In the genomic region with DNA sequence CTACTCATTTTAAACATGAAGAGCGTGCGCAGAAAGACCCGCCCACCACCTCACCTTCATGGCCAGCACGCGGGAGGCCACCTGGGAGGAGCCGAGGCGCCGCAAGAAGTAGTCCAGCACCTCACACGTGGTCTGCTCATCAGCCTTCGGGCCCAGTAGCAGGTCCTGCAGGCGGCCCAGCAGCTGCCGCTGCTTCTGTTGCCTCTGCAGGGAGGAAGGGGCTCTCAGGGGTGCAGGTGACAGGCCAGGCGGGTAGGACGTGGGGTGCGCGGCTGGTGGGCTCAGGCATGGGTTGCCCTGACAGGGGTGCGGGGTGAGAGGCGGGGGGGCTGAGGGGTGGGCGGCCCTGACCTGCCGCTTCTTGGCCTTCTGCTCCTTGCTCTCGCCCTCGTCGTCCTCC, we compare ENCODE assay signal across 39 cellular contexts.
"Had no signal": no experiment of that assay in that cellular context is flagged by ENCODE, and none has a peak within 500 bp of the region (broad histone marks: within the 10 kb centered on the region; RNA-seq: fewer than 3 reads in every experiment).

No MANE protein-coding gene starts in this region.

- H3K27me3 ChIP-seq: adrenal gland, ascending aorta, body of pancreas, brain microvascular endothelial cell, breast epithelium, cardiac muscle cell had no signal

- H3K27ac Mint-ChIP-seq: activated naive CD4-positive, alpha-beta T cell treated with anti-CD3 and anti-CD28 coated beads for 36 hours; activated naive CD4-positive, alpha-beta T cell treated with anti-CD3 and anti-CD28 coated beads, Interleukin-2, amount 10 ng/mL, durations not matched to agents 7 days and 5 days; activated naive CD4-positive, alpha-beta T cell treated with anti-CD3 and anti-CD28 coated beads, Interleukin-2, amount 50 U/mL, for 24 hours; activated naive CD4-positive, alpha-beta T cell treated with anti-CD3 and anti-CD28 coated beads, Interleukin-2, amount 50 U/mL, for 72 hours; activated naive CD8-positive, alpha-beta T cell; activated naive CD8-positive, alpha-beta T cell treated with anti-CD3 and anti-CD28 coated beads for 36 hours; activated naive CD8-positive, alpha-beta T cell treated with anti-CD3 and anti-CD28 coated beads, Interleukin-2, amount 10 ng/mL, durations not matched to agents 7 days and 5 days; activated naive CD8-positive, alpha-beta T cell treated with anti-CD3 and anti-CD28 coated beads, Interleukin-2, amount 50 U/mL, for 24 hours; activated T-cell treated with anti-CD3 and anti-CD28 coated beads, Interleukin-2, amount 50 U/mL, for 24 hours; activated T-cell treated with anti-CD3 and anti-CD28 coated beads, Interleukin-2, amount 50 U/mL, for 72 hours; activated T-helper 1 cell treated with anti-CD3 and anti-CD28 coated beads, Interleukin-12 subunit alpha, Interleukin-12 subunit beta, Interleukin-2, Interleukin-4 antibody, amounts not matched to agents 30 ng/mL and 10 ng/mL and 1 ng/mL, durations not matched to agents 14 hours and 24 hours and 36 hours; activated T-helper 17 cell treated with anti-CD3 and anti-CD28 coated beads, Interleukin-2, amount 50 U/mL, for 72 hours; activated T-helper 2 cell treated with anti-CD3 and anti-CD28 coated beads, Interferon-gamma antibody, Interleukin-2, Interleukin-4, amounts not matched to agents 10 μg/mL and 5 μg/mL and 100 μg/mL, durations not matched to agents 14 hours and 24 hours and 36 hours; brain had no signal

- H3K4me3 ChIP-seq: adrenal gland, ascending aorta, body of pancreas, breast epithelium, cardiac muscle cell had no signal

- H3K4me3 Mint-ChIP-seq: activated naive CD4-positive, alpha-beta T cell treated with anti-CD3 and anti-CD28 coated beads for 36 hours; activated naive CD4-positive, alpha-beta T cell treated with anti-CD3 and anti-CD28 coated beads, Interleukin-2, amount 10 ng/mL, durations not matched to agents 7 days and 5 days; activated naive CD4-positive, alpha-beta T cell treated with anti-CD3 and anti-CD28 coated beads, Interleukin-2, amount 50 U/mL, for 24 hours; activated naive CD8-positive, alpha-beta T cell; activated naive CD8-positive, alpha-beta T cell treated with anti-CD3 and anti-CD28 coated beads for 36 hours; activated naive CD8-positive, alpha-beta T cell treated with anti-CD3 and anti-CD28 coated beads, Interleukin-2, amount 10 ng/mL, durations not matched to agents 7 days and 5 days; activated naive CD8-positive, alpha-beta T cell treated with anti-CD3 and anti-CD28 coated beads, Interleukin-2, amount 50 U/mL, for 24 hours; activated T-cell treated with anti-CD3 and anti-CD28 coated beads, Interleukin-2, amount 50 U/mL, for 24 hours; activated T-cell treated with anti-CD3 and anti-CD28 coated beads, Interleukin-2, amount 50 U/mL, for 4 hours; activated T-cell treated with anti-CD3 and anti-CD28 coated beads, Interleukin-2, amount 50 U/mL, for 72 hours; activated T-helper 1 cell treated with anti-CD3 and anti-CD28 coated beads, Interleukin-12 subunit alpha, Interleukin-12 subunit beta, Interleukin-2, Interleukin-4 antibody, amounts not matched to agents 30 ng/mL and 10 ng/mL and 1 ng/mL, durations not matched to agents 14 hours and 24 hours and 36 hours; activated T-helper 17 cell treated with anti-CD3 and anti-CD28 coated beads, Interleukin-2, amount 50 U/mL, for 72 hours; brain; central memory CD8-positive, alpha-beta T cell had no signal

- H3K9me3 Mint-ChIP-seq: activated naive CD4-positive, alpha-beta T cell treated with anti-CD3 and anti-CD28 coated beads for 36 hours; activated naive CD4-positive, alpha-beta T cell treated with anti-CD3 and anti-CD28 coated beads, Interleukin-2, amount 10 ng/mL, durations not matched to agents 7 days and 5 days; activated naive CD4-positive, alpha-beta T cell treated with anti-CD3 and anti-CD28 coated beads, Interleukin-2, amount 50 U/mL, for 24 hours; activated naive CD4-positive, alpha-beta T cell treated with anti-CD3 and anti-CD28 coated beads, Interleukin-2, amount 50 U/mL, for 72 hours; activated naive CD8-positive, alpha-beta T cell treated with anti-CD3 and anti-CD28 coated beads for 36 hours; activated naive CD8-positive, alpha-beta T cell treated with anti-CD3 and anti-CD28 coated beads, Interleukin-2, amount 10 ng/mL, durations not matched to agents 7 days and 5 days; activated naive CD8-positive, alpha-beta T cell treated with anti-CD3 and anti-CD28 coated beads, Interleukin-2, amount 50 U/mL, for 24 hours; activated T-cell treated with anti-CD3 and anti-CD28 coated beads, Interleukin-2, amount 50 U/mL, for 24 hours; activated T-cell treated with anti-CD3 and anti-CD28 coated beads, Interleukin-2, amount 50 U/mL, for 4 hours; activated T-cell treated with anti-CD3 and anti-CD28 coated beads, Interleukin-2, amount 50 U/mL, for 72 hours; activated T-helper 1 cell treated with anti-CD3 and anti-CD28 coated beads, Interleukin-12 subunit alpha, Interleukin-12 subunit beta, Interleukin-2, Interleukin-4 antibody, amounts not matched to agents 30 ng/mL and 10 ng/mL and 1 ng/mL, durations not matched to agents 14 hours and 24 hours and 36 hours; activated T-helper 17 cell treated with anti-CD3 and anti-CD28 coated beads, Interleukin-2, amount 50 U/mL, for 72 hours; activated T-helper 2 cell treated with anti-CD3 and anti-CD28 coated beads, Interferon-gamma antibody, Interleukin-2, Interleukin-4, amounts not matched to agents 10 μg/mL and 5 μg/mL and 100 μg/mL, durations not matched to agents 14 hours and 24 hours and 36 hours; brain; central memory CD8-positive, alpha-beta T cell had no signal

- FAIRE-seq: astrocyte, bronchial epithelial cell had no signal

- H3K36me3 Mint-ChIP-seq: activated naive CD4-positive, alpha-beta T cell treated with anti-CD3 and anti-CD28 coated beads, Interleukin-2, amount 50 U/mL, for 24 hours; activated naive CD8-positive, alpha-beta T cell; activated naive CD8-positive, alpha-beta T cell treated with anti-CD3 and anti-CD28 coated beads, Interleukin-2, amount 10 ng/mL, durations not matched to agents 7 days and 5 days had no signal

- H3K4me1 ChIP-seq: adrenal gland, ascending aorta, body of pancreas, breast epithelium had no signal

- DNase-seq: activated effector memory CD4-positive, alpha-beta T cell treated with anti-CD3 and anti-CD28 coated beads, Interleukin-2, amount 50 U/mL, for 16 hours; activated effector memory CD4-positive, alpha-beta T cell treated with Interleukin-2 at 50 U/mL for 16 hours; activated gamma-delta T cell; activated gamma-delta T cell treated with Interleukin-2 at 50 U/mL for 16 hours; activated naive CD4-positive, alpha-beta T cell; activated naive CD4-positive, alpha-beta T cell treated with anti-CD3 and anti-CD28 coated beads for 36 hours; activated naive CD4-positive, alpha-beta T cell treated with anti-CD3 and anti-CD28 coated beads, Interleukin-2, amount 10 ng/mL, durations not matched to agents 7 days and 5 days; activated naive CD4-positive, alpha-beta T cell treated with anti-CD3 and anti-CD28 coated beads, Interleukin-2, amount 50 U/mL, for 16 hours; activated naive CD8-positive, alpha-beta T cell treated with anti-CD3 and anti-CD28 coated beads for 36 hours; activated naive CD8-positive, alpha-beta T cell treated with anti-CD3 and anti-CD28 coated beads, Interleukin-2, amount 10 ng/mL, durations not matched to agents 7 days and 5 days; activated naive CD8-positive, alpha-beta T cell treated with anti-CD3 and anti-CD28 coated beads, Interleukin-2, amount 50 U/mL, for 24 hours; activated T-cell treated with anti-CD3 and anti-CD28 coated beads, Interleukin-2, amount 50 U/mL, for 1 hour; activated T-cell treated with anti-CD3 and anti-CD28 coated beads, Interleukin-2, amount 50 U/mL, for 24 hours; activated T-cell treated with anti-CD3 and anti-CD28 coated beads, Interleukin-2, amount 50 U/mL, for 4 hours; activated T-cell treated with anti-CD3 and anti-CD28 coated beads, Interleukin-2, amount 50 U/mL, for 48 hours; activated T-cell treated with anti-CD3 and anti-CD28 coated beads, Interleukin-2, amount 50 U/mL, for 72 hours; adrenal gland; amniotic stem cell; amygdala; anterior cingulate cortex; aorta; body of pancreas; brain microvascular endothelial cell; caudate nucleus; central memory CD4-positive, alpha-beta T cell; cerebellar nuclear complex had no signal

- H3K9me3 ChIP-seq: adrenal gland, ascending aorta, body of pancreas, breast epithelium had no signal

- H3K27ac ChIP-seq: adrenal gland, ascending aorta, body of pancreas, brain microvascular endothelial cell, breast epithelium, cardiac muscle cell had no signal

- H3K4me1 Mint-ChIP-seq: activated naive CD4-positive, alpha-beta T cell treated with anti-CD3 and anti-CD28 coated beads, Interleukin-2, amount 10 ng/mL, durations not matched to agents 7 days and 5 days; activated naive CD4-positive, alpha-beta T cell treated with anti-CD3 and anti-CD28 coated beads, Interleukin-2, amount 50 U/mL, for 24 hours; activated naive CD8-positive, alpha-beta T cell treated with anti-CD3 and anti-CD28 coated beads for 36 hours; activated naive CD8-positive, alpha-beta T cell treated with anti-CD3 and anti-CD28 coated beads, Interleukin-2, amount 10 ng/mL, durations not matched to agents 7 days and 5 days; activated naive CD8-positive, alpha-beta T cell treated with anti-CD3 and anti-CD28 coated beads, Interleukin-2, amount 50 U/mL, for 24 hours; brain; central memory CD8-positive, alpha-beta T cell had no signal

- ATAC-seq: activated naive CD4-positive, alpha-beta T cell treated with anti-CD3 and anti-CD28 coated beads, Interleukin-2, amount 50 U/mL, for 72 hours; activated naive CD8-positive, alpha-beta T cell treated with anti-CD3 and anti-CD28 coated beads, Interleukin-2, amount 50 U/mL, for 24 hours; activated T-cell treated with anti-CD3 and anti-CD28 coated beads, Interleukin-2, amount 50 U/mL, for 4 hours; activated T-cell treated with anti-CD3 and anti-CD28 coated beads, Interleukin-2, amount 50 U/mL, for 72 hours; activated T-helper 17 cell treated with anti-CD3 and anti-CD28 coated beads, Interleukin-2, amount 50 U/mL, for 72 hours; body of pancreas had no signal
